ENCODE assay signal across 1 cellular context in the genomic region with DNA sequence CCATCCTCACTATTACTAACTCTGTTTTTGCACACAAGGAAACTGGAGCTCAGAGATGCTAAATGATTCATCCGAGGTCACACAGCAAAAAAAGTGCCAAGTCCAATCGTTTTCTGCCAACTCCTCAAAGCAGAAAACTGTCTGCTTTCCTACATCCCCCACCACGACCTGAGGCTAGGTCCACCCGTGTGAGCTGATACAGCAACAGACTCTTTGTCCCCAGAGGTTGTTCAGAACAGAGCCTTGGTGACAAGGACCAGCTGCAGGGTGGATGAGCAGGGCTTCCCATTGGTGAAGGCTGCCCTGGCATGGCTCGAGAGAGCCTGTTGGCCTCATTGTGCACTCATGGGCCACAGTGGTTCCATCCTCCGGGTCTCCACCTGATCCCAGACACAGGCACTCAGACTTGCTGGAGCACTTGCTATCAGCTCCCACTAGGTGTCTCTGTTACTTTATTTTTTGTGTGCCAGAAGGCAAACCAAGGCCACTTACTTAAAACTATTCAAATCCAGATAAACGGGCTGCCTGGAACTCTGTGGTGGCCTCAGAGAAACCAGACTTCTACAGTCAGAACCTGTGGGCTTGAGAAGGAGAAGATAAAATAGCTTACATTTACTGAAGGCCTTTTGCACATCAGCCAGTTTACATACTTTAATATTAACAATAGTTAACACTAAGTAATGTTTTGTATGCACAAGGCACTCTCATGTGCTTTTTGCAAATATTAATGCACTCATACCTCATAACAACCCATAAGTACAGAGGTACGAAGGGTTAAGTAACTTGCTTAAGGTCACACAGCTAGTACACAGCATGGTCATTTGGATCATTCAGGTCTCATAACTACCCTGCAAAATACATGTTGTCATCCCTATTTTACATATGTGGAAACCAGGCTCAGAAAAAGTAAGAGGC.
A peak's percentile ranks its signal among the peaks of the same experiment; 100 is the strongest.
TF ChIP-seq lines count a peak whose summit lies in the region.

No MANE protein-coding gene starts in this region.

TF ChIP-seq in HepG2, 621 proteins besides CTCF, POLR2A, EP300 and RAD21 (continued from another document):
- TF ChIP-seq HMGXB4 (CRISPR knock-in tag; IDR thresholded peaks at IDR 0.05; ENCODE audit: borderline replicate concordance in 1 of 2, low read depth in 1 of 2): peak in 1 of 2 experiments; percentile 57; a peak in 1 of 4 replicates
- TF ChIP-seq, protein P1, sequence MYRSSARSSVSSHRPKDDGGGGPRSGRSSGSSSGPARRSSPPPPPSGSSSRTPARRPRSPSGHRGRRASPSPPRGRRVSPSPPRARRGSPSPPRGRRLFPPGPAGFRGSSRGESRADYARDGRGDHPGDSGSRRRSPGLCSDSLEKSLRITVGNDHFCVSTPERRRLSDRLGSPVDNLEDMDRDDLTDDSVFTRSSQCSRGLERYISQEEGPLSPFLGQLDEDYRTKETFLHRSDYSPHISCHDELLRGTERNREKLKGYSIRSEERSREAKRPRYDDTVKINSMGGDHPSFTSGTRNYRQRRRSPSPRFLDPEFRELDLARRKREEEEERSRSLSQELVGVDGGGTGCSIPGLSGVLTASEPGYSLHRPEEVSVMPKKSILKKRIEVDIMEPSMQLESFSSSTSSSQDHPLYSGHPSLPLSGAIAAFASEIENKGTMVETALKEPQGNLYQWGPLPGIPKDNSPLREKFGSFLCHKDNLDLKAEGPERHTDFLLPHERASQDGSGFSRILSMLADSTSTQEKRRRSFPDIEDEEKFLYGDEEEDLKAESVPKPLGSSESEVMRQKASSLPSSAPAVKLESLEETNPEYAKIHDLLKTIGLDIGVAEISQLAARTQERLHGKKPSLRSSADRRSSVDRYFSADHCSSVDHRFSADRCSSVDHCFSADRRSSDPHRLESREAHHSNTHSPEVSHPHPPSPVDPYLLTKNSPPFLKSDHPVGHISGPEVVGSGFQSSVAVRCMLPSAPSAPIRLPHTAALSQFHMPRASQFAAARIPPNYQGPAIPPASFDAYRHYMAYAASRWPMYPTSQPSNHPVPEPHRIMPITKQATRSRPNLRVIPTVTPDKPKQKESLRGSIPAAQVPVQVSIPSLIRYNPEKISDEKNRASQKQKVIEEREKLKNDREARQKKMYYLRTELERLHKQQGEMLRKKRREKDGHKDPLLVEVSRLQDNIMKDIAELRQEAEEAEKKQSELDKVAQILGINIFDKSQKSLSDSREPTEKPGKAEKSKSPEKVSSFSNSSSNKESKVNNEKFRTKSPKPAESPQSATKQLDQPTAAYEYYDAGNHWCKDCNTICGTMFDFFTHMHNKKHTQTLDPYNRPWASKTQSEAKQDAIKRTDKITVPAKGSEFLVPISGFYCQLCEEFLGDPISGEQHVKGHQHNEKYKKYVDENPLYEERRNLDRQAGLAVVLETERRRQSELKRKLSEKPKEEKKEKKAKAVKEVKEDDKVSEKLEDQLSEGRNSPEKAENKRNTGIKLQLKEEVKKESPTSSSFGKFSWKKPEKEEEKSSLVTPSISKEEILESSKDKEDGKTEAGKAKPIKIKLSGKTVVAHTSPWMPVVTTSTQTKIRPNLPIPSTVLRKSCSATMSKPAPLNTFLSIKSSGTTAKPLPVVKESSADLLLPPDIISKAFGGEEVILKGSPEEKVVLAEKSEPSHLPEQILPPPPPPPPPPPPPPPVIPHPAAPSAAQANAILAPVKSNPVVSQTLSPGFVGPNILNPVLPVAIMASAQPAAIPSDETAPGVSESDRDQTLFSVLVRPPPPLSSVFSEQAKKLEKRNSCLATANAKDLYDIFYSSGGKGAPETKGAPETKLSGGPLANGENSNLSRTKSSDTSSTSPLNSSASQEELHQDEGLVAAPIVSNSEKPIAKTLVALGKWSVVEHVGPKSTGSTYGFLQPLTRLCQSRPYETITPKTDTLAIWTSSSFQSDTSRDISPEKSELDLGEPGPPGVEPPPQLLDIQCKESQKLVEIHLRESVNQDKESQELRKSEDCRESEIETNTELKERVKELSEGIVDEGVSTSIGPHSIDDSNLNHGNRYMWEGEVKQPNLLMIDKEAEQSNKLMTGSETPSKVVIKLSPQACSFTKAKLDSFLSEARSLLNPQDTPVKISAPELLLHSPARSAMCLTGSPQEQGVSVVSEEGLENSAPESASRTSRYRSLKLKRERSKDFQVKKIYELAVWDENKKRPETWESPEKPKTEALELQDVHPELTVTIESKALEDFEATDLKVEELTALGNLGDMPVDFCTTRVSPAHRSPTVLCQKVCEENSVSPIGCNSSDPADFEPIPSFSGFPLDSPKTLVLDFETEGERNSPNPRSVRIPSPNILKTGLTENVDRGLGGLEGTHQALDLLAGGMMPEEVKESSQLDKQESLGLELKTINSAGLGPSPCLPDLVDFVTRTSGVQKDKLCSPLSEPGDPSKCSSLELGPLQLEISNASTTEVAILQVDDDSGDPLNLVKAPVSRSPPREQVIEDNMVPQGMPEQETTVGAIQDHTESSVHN (CRISPR knock-in tag; IDR thresholded peaks at IDR 0.05): no peak
- 0 out of 2 replicates have a peak, but pooled peaks have one; percentile 34 for TF ChIP-seq MIXL1 (CRISPR knock-in tag; IDR thresholded peaks at IDR 0.05)
- 0 out of 2 replicates have a peak, but pooled peaks have one; percentile 35 for TF ChIP-seq THAP7 (CRISPR knock-in tag; IDR thresholded peaks at IDR 0.05)
- TF ChIP-seq ZSCAN30 (CRISPR knock-in tag; IDR thresholded peaks at IDR 0.05): no peak
- peak; percentile 63 for TF ChIP-seq XRCC5 (optimal IDR thresholded peaks at IDR 0.05; ENCODE audit: low read length)
- no peak for TF ChIP-seq PHB2 (IDR thresholded peaks at IDR 0.05; ENCODE audit: partially characterized antibody)
- TF ChIP-seq, protein P2, sequence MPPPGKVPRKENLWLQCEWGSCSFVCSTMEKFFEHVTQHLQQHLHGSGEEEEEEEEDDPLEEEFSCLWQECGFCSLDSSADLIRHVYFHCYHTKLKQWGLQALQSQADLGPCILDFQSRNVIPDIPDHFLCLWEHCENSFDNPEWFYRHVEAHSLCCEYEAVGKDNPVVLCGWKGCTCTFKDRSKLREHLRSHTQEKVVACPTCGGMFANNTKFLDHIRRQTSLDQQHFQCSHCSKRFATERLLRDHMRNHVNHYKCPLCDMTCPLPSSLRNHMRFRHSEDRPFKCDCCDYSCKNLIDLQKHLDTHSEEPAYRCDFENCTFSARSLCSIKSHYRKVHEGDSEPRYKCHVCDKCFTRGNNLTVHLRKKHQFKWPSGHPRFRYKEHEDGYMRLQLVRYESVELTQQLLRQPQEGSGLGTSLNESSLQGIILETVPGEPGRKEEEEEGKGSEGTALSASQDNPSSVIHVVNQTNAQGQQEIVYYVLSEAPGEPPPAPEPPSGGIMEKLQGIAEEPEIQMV (CRISPR knock-in tag; IDR thresholded peaks at IDR 0.05; ENCODE audit: low read depth): no peak
- TF ChIP-seq RXRB (CRISPR knock-in tag; IDR thresholded peaks at IDR 0.05; ENCODE audit: borderline replicate concordance): peak; percentile 21; the same call in 1 of the 2 replicates
- no peak for TF ChIP-seq GPN1 (CRISPR knock-in tag; IDR thresholded peaks at IDR 0.05; ENCODE audit: borderline replicate concordance)
- TF ChIP-seq KDM3A (CRISPR knock-in tag; IDR thresholded peaks at IDR 0.05; ENCODE audit: low read depth): 0 out of 2 replicates have a peak, but pooled peaks have one; percentile 35
- TF ChIP-seq TEAD3 (CRISPR knock-in tag; optimal IDR thresholded peaks at IDR 0.05; ENCODE audit: borderline replicate concordance): peak; percentile 7
- TF ChIP-seq ZBED4 (CRISPR knock-in tag; IDR thresholded peaks at IDR 0.05; ENCODE audit: borderline replicate concordance): 0 out of 2 replicates have a peak, but pooled peaks have one; percentile 24
- TF ChIP-seq ZNF720 (CRISPR knock-in tag; IDR thresholded peaks at IDR 0.05): no peak
- TF ChIP-seq ETV6 (CRISPR knock-in tag; conservative IDR thresholded peaks at IDR 0.05): no peak
- TF ChIP-seq STAG1 (CRISPR knock-in tag; IDR thresholded peaks at IDR 0.05): peak; percentile 98
- no peak for TF ChIP-seq RARG (CRISPR knock-in tag; IDR thresholded peaks at IDR 0.05; ENCODE audit: low read depth)
- TF ChIP-seq PITX1 (CRISPR knock-in tag; IDR thresholded peaks at IDR 0.05): peak; percentile 41; the same call in 1 of the 2 replicates
- TF ChIP-seq TRIM22 (IDR thresholded peaks at IDR 0.05): no peak
- TF ChIP-seq HMGA1 (CRISPR knock-in tag; conservative IDR thresholded peaks at IDR 0.05): no peak
- TF ChIP-seq, protein P3, sequence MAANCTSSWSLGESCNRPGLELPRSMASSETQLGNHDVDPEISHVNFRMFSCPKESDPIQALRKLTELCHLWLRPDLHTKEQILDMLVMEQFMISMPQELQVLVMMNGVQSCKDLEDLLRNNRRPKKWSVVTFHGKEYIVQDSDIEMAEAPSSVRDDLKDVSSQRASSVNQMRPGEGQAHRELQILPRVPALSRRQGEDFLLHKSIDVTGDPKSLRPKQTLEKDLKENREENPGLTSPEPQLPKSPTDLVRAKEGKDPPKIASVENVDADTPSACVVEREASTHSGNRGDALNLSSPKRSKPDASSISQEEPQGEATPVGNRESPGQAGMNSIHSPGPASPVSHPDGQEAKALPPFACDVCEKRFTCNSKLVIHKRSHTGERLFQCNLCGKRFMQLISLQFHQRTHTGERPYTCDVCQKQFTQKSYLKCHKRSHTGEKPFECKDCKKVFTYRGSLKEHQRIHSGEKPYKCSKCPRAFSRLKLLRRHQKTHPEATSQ (CRISPR knock-in tag; IDR thresholded peaks at IDR 0.05; ENCODE audit: borderline replicate concordance): no peak
